1 cellular context compared by ENCODE assay signal in genomic region chr10:31319602-31320178, GRCh38.
A peak's percentile ranks its signal among the peaks of the same experiment; 100 is the strongest.
TF ChIP-seq lines count a peak whose summit lies in the region.

No MANE protein-coding gene starts in this region.

TF ChIP-seq in IMR-90, 13 proteins besides CTCF, POLR2A, EP300 and RAD21:
- 0 out of 2 replicates have a peak, but pooled peaks have one; percentile 28 for TF ChIP-seq CHD1 (IDR thresholded peaks at IDR 0.05; ENCODE audit: low read depth, low read length)
- TF ChIP-seq SMC3 (IDR thresholded peaks at IDR 0.05; ENCODE audit: low read depth, low read length): no peak
